31 cellular contexts compared by ENCODE assay signal in genomic region chr5:42824347-42824976, GRCh38. TPM values are rescaled to one million over a fixed set of nuclear protein-coding genes. Genes with fewer than 3 reads are reported as not detected.
"Had no signal": no experiment of that assay in that cellular context is flagged by ENCODE, and none has a peak within 500 bp of the region (broad histone marks: within the 10 kb centered on the region; RNA-seq: fewer than 3 reads in every experiment).

No MANE protein-coding gene starts in this region.

- H3K27ac ChIP-seq: breast epithelium, esophagus squamous epithelium, sigmoid colon, SK-N-MC, tibial artery, VCaP had no signal

- H3K36me3 ChIP-seq: breast epithelium, esophagus squamous epithelium, sigmoid colon, stomach, tibial artery had no signal

- FAIRE-seq: frontal cortex, TTC549 had no signal

- H3K4me3 ChIP-seq: breast epithelium, esophagus squamous epithelium, sigmoid colon, SK-N-MC, smooth muscle cell, stomach, tibial artery had no signal

- DNase-seq: activated CD4-positive, alpha-beta memory T cell treated with anti-CD3 and anti-CD28 coated beads, Interleukin-2, amount 10 ng/mL, durations not matched to agents 7 days and 5 days; activated CD4-positive, alpha-beta T cell treated with anti-CD3 and anti-CD28 coated beads, Interleukin-2, amount 10 ng/mL, durations not matched to agents 7 days and 5 days; activated CD4-positive, CD25-positive, alpha-beta regulatory T cell treated with anti-CD3 and anti-CD28 coated beads, Interleukin-2, amount 50 U/mL, for 72 hours; activated CD8-positive, alpha-beta memory T cell treated with anti-CD3 and anti-CD28 coated beads, Interleukin-2, amount 50 U/mL, for 48 hours; activated naive CD8-positive, alpha-beta T cell treated with anti-CD3 and anti-CD28 coated beads, Interleukin-2, amount 50 U/mL, for 24 hours; activated T-cell treated with anti-CD3 and anti-CD28 coated beads, Interleukin-2, amount 50 U/mL, for 24 hours; amygdala; endodermal cell; esophagus squamous epithelium; islet precursor cell; naive thymus-derived CD4-positive, alpha-beta T cell; occipital lobe; retina; sigmoid colon; stimulated activated CD4-positive, alpha-beta T cell treated with anti-CD3 and anti-CD28 coated beads, Interleukin-1b, Interleukin-23, amount 100 ng/mL, for 48 hours; stimulated activated naive B cell treated with anti-CD40 and anti-IgM and Interleukin-4, amounts not matched to agents 10 μg/mL and 1 μg/mL and 100 μg/mL, for 72 hours; stomach; tibial artery had no signal

- H3K4me1 ChIP-seq: breast epithelium, tibial artery had no signal

- H3K27me3 Mint-ChIP-seq: activated CD4-positive, alpha-beta T cell treated with anti-CD3 and anti-CD28 coated beads, Interleukin-2, amount 10 ng/mL, durations not matched to agents 7 days and 5 days; activated naive CD4-positive, alpha-beta T cell treated with anti-CD3 and anti-CD28 coated beads, Interleukin-2, amount 50 U/mL, for 24 hours; dendritic cell treated with granulocyte-macrophage colony-stimulating factor and Interleukin-4, amounts not matched to agents 40 ng/mL and 50 ng/mL, for 4 days; progenitor cell of endocrine pancreas had no signal

- H3K36me3 Mint-ChIP-seq: activated naive CD4-positive, alpha-beta T cell treated with anti-CD3 and anti-CD28 coated beads, Interleukin-2, amount 50 U/mL, for 24 hours; mesothelial cell of epicardium; naive thymus-derived CD4-positive, alpha-beta T cell; stimulated activated naive B cell treated with anti-CD40 and anti-IgM and Interleukin-4, amounts not matched to agents 10 μg/mL and 1 μg/mL and 100 μg/mL, for 72 hours had no signal

- H3K4me1 Mint-ChIP-seq: activated CD4-positive, alpha-beta memory T cell treated with anti-CD3 and anti-CD28 coated beads, Interleukin-2, amount 10 ng/mL, durations not matched to agents 7 days and 5 days; activated CD4-positive, alpha-beta T cell treated with anti-CD3 and anti-CD28 coated beads, Interleukin-2, amount 10 ng/mL, durations not matched to agents 7 days and 5 days; activated naive CD4-positive, alpha-beta T cell treated with anti-CD3 and anti-CD28 coated beads, Interleukin-2, amount 50 U/mL, for 24 hours; activated naive CD8-positive, alpha-beta T cell treated with anti-CD3 and anti-CD28 coated beads, Interleukin-2, amount 50 U/mL, for 24 hours; central memory CD8-positive, alpha-beta T cell; endodermal cell; mesothelial cell of epicardium; naive thymus-derived CD4-positive, alpha-beta T cell; neural crest cell had no signal

- H3K9me3 ChIP-seq: breast epithelium, esophagus squamous epithelium, sigmoid colon, stomach, tibial artery had no signal

- H3K4me2 ChIP-seq: smooth muscle cell had no signal

- H3K4me3 Mint-ChIP-seq: activated CD4-positive, alpha-beta memory T cell treated with anti-CD3 and anti-CD28 coated beads, Interleukin-2, amount 10 ng/mL, durations not matched to agents 7 days and 5 days; activated CD4-positive, alpha-beta T cell treated with anti-CD3 and anti-CD28 coated beads, Interleukin-2, amount 10 ng/mL, durations not matched to agents 7 days and 5 days; activated naive CD4-positive, alpha-beta T cell treated with anti-CD3 and anti-CD28 coated beads, Interleukin-2, amount 50 U/mL, for 24 hours; activated naive CD8-positive, alpha-beta T cell treated with anti-CD3 and anti-CD28 coated beads, Interleukin-2, amount 50 U/mL, for 24 hours; activated T-cell treated with anti-CD3 and anti-CD28 coated beads, Interleukin-2, amount 50 U/mL, for 24 hours; central memory CD8-positive, alpha-beta T cell; dendritic cell treated with granulocyte-macrophage colony-stimulating factor and Interleukin-4, amounts not matched to agents 40 ng/mL and 50 ng/mL, for 4 days; endodermal cell; mesothelial cell of epicardium; naive thymus-derived CD4-positive, alpha-beta T cell; neural crest cell; stimulated activated naive B cell treated with anti-CD40 and anti-IgM and Interleukin-4, amounts not matched to agents 10 μg/mL and 1 μg/mL and 100 μg/mL, for 72 hours had no signal

- H3K27me3 ChIP-seq: breast epithelium, esophagus squamous epithelium, sigmoid colon, stomach, tibial artery had no signal

- ATAC-seq: activated naive CD8-positive, alpha-beta T cell treated with anti-CD3 and anti-CD28 coated beads, Interleukin-2, amount 50 U/mL, for 24 hours; naive thymus-derived CD4-positive, alpha-beta T cell; stimulated activated naive B cell treated with anti-CD40 and anti-IgM and Interleukin-4, amounts not matched to agents 10 μg/mL and 1 μg/mL and 100 μg/mL, for 72 hours had no signal

- H3K27ac Mint-ChIP-seq: activated CD4-positive, alpha-beta memory T cell treated with anti-CD3 and anti-CD28 coated beads, Interleukin-2, amount 10 ng/mL, durations not matched to agents 7 days and 5 days; activated CD4-positive, alpha-beta T cell treated with anti-CD3 and anti-CD28 coated beads, Interleukin-2, amount 10 ng/mL, durations not matched to agents 7 days and 5 days; activated naive CD4-positive, alpha-beta T cell treated with anti-CD3 and anti-CD28 coated beads, Interleukin-2, amount 50 U/mL, for 24 hours; activated naive CD8-positive, alpha-beta T cell treated with anti-CD3 and anti-CD28 coated beads, Interleukin-2, amount 50 U/mL, for 24 hours; activated T-cell treated with anti-CD3 and anti-CD28 coated beads, Interleukin-2, amount 50 U/mL, for 24 hours; dendritic cell treated with granulocyte-macrophage colony-stimulating factor and Interleukin-4, amounts not matched to agents 40 ng/mL and 50 ng/mL, for 4 days; endodermal cell; mesothelial cell of epicardium; naive thymus-derived CD4-positive, alpha-beta T cell; progenitor cell of endocrine pancreas; stimulated activated naive B cell treated with anti-CD40 and anti-IgM and Interleukin-4, amounts not matched to agents 10 μg/mL and 1 μg/mL and 100 μg/mL, for 72 hours had no signal

- H3K9me3 Mint-ChIP-seq: activated CD4-positive, alpha-beta memory T cell treated with anti-CD3 and anti-CD28 coated beads, Interleukin-2, amount 10 ng/mL, durations not matched to agents 7 days and 5 days; activated CD4-positive, alpha-beta T cell treated with anti-CD3 and anti-CD28 coated beads, Interleukin-2, amount 10 ng/mL, durations not matched to agents 7 days and 5 days; activated naive CD4-positive, alpha-beta T cell treated with anti-CD3 and anti-CD28 coated beads, Interleukin-2, amount 50 U/mL, for 24 hours; activated naive CD8-positive, alpha-beta T cell treated with anti-CD3 and anti-CD28 coated beads, Interleukin-2, amount 50 U/mL, for 24 hours; activated T-cell treated with anti-CD3 and anti-CD28 coated beads, Interleukin-2, amount 50 U/mL, for 24 hours; central memory CD8-positive, alpha-beta T cell; dendritic cell treated with granulocyte-macrophage colony-stimulating factor and Interleukin-4, amounts not matched to agents 40 ng/mL and 50 ng/mL, for 4 days; endodermal cell; mesothelial cell of epicardium; naive thymus-derived CD4-positive, alpha-beta T cell; neural crest cell; stimulated activated naive B cell treated with anti-CD40 and anti-IgM and Interleukin-4, amounts not matched to agents 10 μg/mL and 1 μg/mL and 100 μg/mL, for 72 hours had no signal

RNA-seq across cellular contexts. Expression of gene SELENOP, which starts 12.8 kb away (rescaled TPM):
- total RNA-seq: activated CD4-positive, alpha-beta T cell treated with anti-CD3 and anti-CD28 coated beads, Interleukin-2, amount 10 ng/mL, durations not matched to agents 7 days and 5 days; T-helper 1 cell treated with Interleukin-12 subunit alpha and Interleukin-12 subunit beta and Interleukin-4 antibody, amounts not matched to agents 30 ng/mL and 1 ng/mL, for 36 hours had no signal
- polyA plus RNA-seq: naive thymus-derived CD4-positive, alpha-beta T cell had no signal
